In the genomic region with DNA sequence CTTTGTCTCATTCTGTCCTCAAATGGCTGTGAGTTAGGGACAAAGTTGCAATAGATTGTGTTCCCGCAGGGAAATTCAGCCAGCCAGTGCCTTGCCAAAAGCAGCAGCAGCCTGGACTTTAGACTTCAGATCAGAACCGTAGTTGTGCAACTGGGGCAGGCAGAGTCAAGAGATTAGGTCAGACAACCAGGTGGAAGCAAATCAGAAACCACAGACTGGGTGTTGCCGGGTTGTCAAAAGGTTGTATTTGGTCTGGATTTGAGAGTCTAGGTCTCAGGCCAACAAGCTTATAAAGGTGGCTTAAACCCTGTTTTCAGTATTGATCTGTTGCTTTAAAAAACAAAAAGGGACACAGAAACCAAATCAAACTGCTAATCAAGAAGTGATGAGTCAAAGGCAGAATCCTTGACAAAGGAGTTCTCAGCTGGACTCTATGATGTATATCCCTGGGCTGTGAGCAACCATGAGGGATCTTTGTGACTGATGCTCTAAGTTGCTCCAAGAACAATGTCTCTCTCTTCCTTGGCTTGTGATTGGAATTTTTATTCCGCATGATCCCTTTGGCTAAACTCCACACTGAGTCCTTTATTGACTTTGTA, we compare ENCODE assay signal across 10 cellular contexts. TPM values are rescaled to one million over a fixed set of nuclear protein-coding genes. Genes with fewer than 3 reads are reported as not detected.
DNase-seq lines count a peak whose midpoint lies in the region; ATAC-seq, FAIRE-seq and TF ChIP-seq lines count a peak whose summit lies in the region.
"Had no signal": no experiment of that assay in that cellular context is flagged by ENCODE, and none has a peak within 500 bp of the region (broad histone marks: within the 10 kb centered on the region; RNA-seq: fewer than 3 reads in every experiment).

No MANE protein-coding gene starts in this region.

- H3K27ac ChIP-seq in AG04450 (ENCODE audit: low read depth, low read length) (peak overlapping the region; percentile 54), endothelial cell of umbilical vein (ENCODE audit: insufficient read depth, low read depth, low read length) (no peak overlapping the region), lower lobe of right lung (no peak overlapping the region), substantia nigra (ENCODE audit: low read depth, low read length, poor library complexity, severe bottlenecking) (no peak overlapping the region)

- H3K36me3 ChIP-seq in endothelial cell of umbilical vein (ENCODE audit: control insufficient read depth in 2 of 2, extremely low read depth in 1 of 2, insufficient read depth in 2 of 2, low read length in 2 of 2), result no peaks in the 10 kb centered on the region
- H3K36me3 ChIP-seq in lower lobe of right lung, result no peaks in the 10 kb centered on the region

- FAIRE-seq in endothelial cell of umbilical vein (lab: Jason Lieb, UNC), result no peak

- peak; percentile 65 to 68 for ATAC-seq in lower lobe of right lung
- no peak for ATAC-seq in HG03439 (IDR thresholded peaks at IDR 0.05; ENCODE audit: unreplicated experiment)
- ATAC-seq: natural killer cell treated with Interleukin-12 subunit alpha and Interleukin-12 subunit beta and Interleukin-15 and Interleukin-18, amount 100 ng/mL, for 72 hours had no signal

- CTCF ChIA-PET in AG04450 (lab: Charles Lee) (interaction anchor here (0.9 kb wide), 1 partner anchor 480 kb away, joined by 3 read pairs; no protein-coding TSS in a partner anchor), endothelial cell of umbilical vein (lab: Charles Lee) (interaction anchor here (1.7 kb wide), 1 partner anchor 18 kb away, joined by 5 read pairs; no protein-coding TSS in a partner anchor)

- no peak overlapping the region for H3K4me2 ChIP-seq in endothelial cell of umbilical vein (ENCODE audit: insufficient read depth, low read length)

- no peaks in the 10 kb centered on the region for H3K27me3 ChIP-seq in AG04450 (ENCODE audit: control insufficient read depth, insufficient read depth, low read length)
- H3K27me3 ChIP-seq in endothelial cell of umbilical vein (ENCODE audit: control insufficient read depth in 2 of 2, insufficient read depth in 2 of 2, low read length in 2 of 2), result no peaks in the 10 kb centered on the region
- no peaks in the 10 kb centered on the region for H3K27me3 ChIP-seq in lower lobe of right lung (ENCODE audit: low read depth)

- TF ChIP-seq POLR2A in endothelial cell of umbilical vein (IDR thresholded peaks at IDR 0.05; ENCODE audit: low read depth, low read length), result no peak

- H3K79me2 ChIP-seq in endothelial cell of umbilical vein (ENCODE audit: control insufficient read depth, insufficient read depth, low read length), result no peaks in the 10 kb centered on the region

- dilution Hi-C loops in endothelial cell of umbilical vein (cut with MboI; ENCODE audit: extremely low pct_ligation_motif_present, low sequenced_read_pairs), result no loop called here

- intact Hi-C loops in endothelial cell of umbilical vein (cut with micrococcal nuclease), result loop anchor here (10.0 kb wide), 1 partner anchor 158 kb away; no protein-coding TSS in a partner anchor
- intact Hi-C loops in lower lobe of right lung (cut with DNase I), result no loop called here

- no peak for TF ChIP-seq CTCF in AG04450 (IDR thresholded peaks at IDR 0.05; ENCODE audit: low read depth, low read length)
- no peak for TF ChIP-seq CTCF in endothelial cell of umbilical vein (IDR thresholded peaks at IDR 0.05; ENCODE audit: extremely low read depth in 1 of 2, insufficient read depth in 1 of 2, low read depth in 1 of 2, low read length in 2 of 2)
- no peak for TF ChIP-seq CTCF in lower lobe of right lung (IDR thresholded peaks at IDR 0.05)

- no peak overlapping the region for H3K9ac ChIP-seq in endothelial cell of umbilical vein (replicated peaks; ENCODE audit: extremely low read depth, insufficient read depth, low read length)

- no TSS peak for BruUV-seq in endothelial cell of umbilical vein (replicated peaks; lab: Mats Ljungman, UMichigan)

- H3K4me1 ChIP-seq in endothelial cell of umbilical vein (ENCODE audit: control insufficient read depth, extremely low read depth, insufficient read depth, low read length), result peaks cover 22% of the 10 kb centered on the region
- peaks cover 37% of the 10 kb centered on the region for H3K4me1 ChIP-seq in lower lobe of right lung

- H4K20me1 ChIP-seq in endothelial cell of umbilical vein (replicated peaks; ENCODE audit: control insufficient read depth, extremely low read depth, insufficient read depth, low read length), result no peaks in the 10 kb centered on the region

- POLR2A ChIA-PET in AG04450 (lab: Yijun Ruan, JAX) (interaction anchor here (2.1 kb wide), 1 partner anchor 21 kb away, joined by 6 read pairs; the partner anchor contains the start of gene RFK), endothelial cell of umbilical vein (lab: Charles Lee) (no interaction called here)

- DNase-seq in AG04450 (ENCODE audit: low read depth, low spot score) (peak; percentile 46), HuH-7 (ENCODE audit: low spot score) (peak; percentile 69), endothelial cell of umbilical vein (ENCODE audit: low read depth, low spot score) (no peak), lower lobe of right lung (no peak), NCI-H1092 treated with DMSO at 0.1 percent for 48 hours (lab: John Stamatoyannopoulos, UW) (no peak), substantia nigra (lab: John Stamatoyannopoulos, UW) (no peak), NCI-H1417 treated with DMSO at 0.1 percent for 48 hours (lab: John Stamatoyannopoulos, UW) (no peak)
- DNase-seq: NCI-H82 had no signal

- no peak overlapping the region for H3K4me3 ChIP-seq in AG04450 (ENCODE audit: low read depth, low read length)
- H3K4me3 ChIP-seq in endothelial cell of umbilical vein (replicated peaks in 1 of 3; ENCODE audit: insufficient read depth in 1 of 3, low read depth in 1 of 3, low read length in 3 of 3), result no peak overlapping the region
- no peak overlapping the region for H3K4me3 ChIP-seq in lower lobe of right lung

- H3K9me3 ChIP-seq in AG04450 (ENCODE audit: control insufficient read depth, insufficient read depth, low read length) (no peaks in the 10 kb centered on the region), endothelial cell of umbilical vein (replicated peaks; ENCODE audit: control insufficient read depth, insufficient read depth, low read length) (no peaks in the 10 kb centered on the region), lower lobe of right lung (no peaks in the 10 kb centered on the region)

- H3K9me1 ChIP-seq in endothelial cell of umbilical vein (replicated peaks; ENCODE audit: control insufficient read depth, extremely low read depth, insufficient read depth, low read length), result no peaks in the 10 kb centered on the region

- no peak overlapping the region for H2AFZ ChIP-seq in endothelial cell of umbilical vein (ENCODE audit: low read depth, low read length)

TF ChIP-seq in endothelial cell of umbilical vein, 7 proteins besides CTCF, POLR2A, EP300 and RAD21:
- TF ChIP-seq POLR2AphosphoS5 (IDR thresholded peaks at IDR 0.05; ENCODE audit: insufficient read depth, low read depth, low read length) (no peak), FOS (IDR thresholded peaks at IDR 0.05; ENCODE audit: borderline replicate concordance, insufficient read depth, low read length) (peak; percentile 16)

RNA-seq across cellular contexts. Expression of gene RFK, which starts 21.0 kb away (rescaled TPM):
- 20.3 and 29.2 TPM in 2 replicates for polyA plus RNA-seq in AG04450 (2011; rRNA removed)
- polyA minus RNA-seq in AG04450 (2011; rRNA and poly(A)+ RNA removed), result 4.9 and 9.7 TPM in 2 replicates
- 32.9 and 39.7 TPM in 2 replicates for total RNA-seq in endothelial cell of umbilical vein
- polyA plus RNA-seq in endothelial cell of umbilical vein, result 16.2 and 18.1 TPM in 2 replicates
- polyA plus RNA-seq in endothelial cell of umbilical vein (2011; cell fraction: cytosol; rRNA removed), result 17.9 and 23.7 TPM in 2 replicates
- polyA plus RNA-seq in endothelial cell of umbilical vein (2011; cell fraction: nucleus; rRNA removed), result 11.9 and 16.5 TPM in 2 replicates
- 36.5 and 48.9 TPM in 2 replicates for polyA plus RNA-seq in endothelial cell of umbilical vein (2012)
- 11.9 and 13.5 TPM in 2 replicates for polyA minus RNA-seq in endothelial cell of umbilical vein
- 12.7 TPM for polyA minus RNA-seq in endothelial cell of umbilical vein (2011; cell fraction: cytosol; rRNA and poly(A)+ RNA removed)
- polyA minus RNA-seq in endothelial cell of umbilical vein (2011; cell fraction: nucleus; rRNA and poly(A)+ RNA removed), result 12.4 and 15.1 TPM in 2 replicates
- 18.4 TPM for total RNA-seq in lower lobe of right lung

Comparison
In these comparisons a context has a peak if more than half of its experiments do, and no peak if none do; other contexts are left out.
1. DNase-seq: peak in AG04450 (single experiment) and HuH-7 (single experiment); none in endothelial cell of umbilical vein (single experiment), lower lobe of right lung (single experiment), NCI-H1092 treated with DMSO at 0.1 percent for 48 hours (single experiment), substantia nigra (0 of 49) and NCI-H1417 treated with DMSO at 0.1 percent for 48 hours (single experiment).